ENCODE assay signal across 9 cellular contexts in the genomic region with DNA sequence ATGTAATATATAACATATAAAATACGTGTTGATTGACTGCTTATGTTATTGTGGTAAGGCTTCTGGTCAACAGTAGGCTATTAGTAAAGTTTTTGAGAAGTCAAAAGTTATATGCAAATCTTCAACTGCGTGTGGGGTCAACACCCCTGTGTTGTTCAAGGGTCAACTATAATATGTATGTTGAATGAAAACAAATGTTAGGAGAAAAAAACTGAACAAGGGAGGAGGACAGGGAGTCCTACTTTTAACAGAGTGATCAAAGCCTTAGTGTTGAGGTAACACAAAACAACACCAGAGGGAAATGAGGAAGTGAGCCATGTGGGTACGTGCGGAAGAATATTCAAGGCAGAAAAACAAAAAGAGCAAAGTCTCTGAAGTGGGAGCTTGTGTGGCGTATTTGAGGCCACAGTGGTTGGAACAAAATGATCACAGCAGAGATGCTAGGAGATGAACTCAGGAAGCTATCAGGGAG.
DNase-seq lines count a peak whose midpoint lies in the region; ATAC-seq, FAIRE-seq and TF ChIP-seq lines count a peak whose summit lies in the region.
"Had no signal": no experiment of that assay in that cellular context is flagged by ENCODE, and none has a peak within 500 bp of the region (broad histone marks: within the 10 kb centered on the region; RNA-seq: fewer than 3 reads in every experiment).

No MANE protein-coding gene starts in this region.

- TF ChIP-seq EP300 in gastroesophageal sphincter (IDR thresholded peaks at IDR 0.05) = no peak

- peaks cover 35% of the 10 kb centered on the region for H3K4me1 Mint-ChIP-seq in activated naive CD4-positive, alpha-beta T cell treated with anti-CD3 and anti-CD28 coated beads, Interleukin-2, amount 10 ng/mL, durations not matched to agents 7 days and 5 days

- no peaks in the 10 kb centered on the region for H3K4me1 ChIP-seq in gastroesophageal sphincter

- H3K27me3 Mint-ChIP-seq in activated naive CD4-positive, alpha-beta T cell treated with anti-CD3 and anti-CD28 coated beads, Interleukin-2, amount 10 ng/mL, durations not matched to agents 7 days and 5 days = no peaks in the 10 kb centered on the region

- H3K9me3 Mint-ChIP-seq in activated naive CD4-positive, alpha-beta T cell treated with anti-CD3 and anti-CD28 coated beads, Interleukin-2, amount 10 ng/mL, durations not matched to agents 7 days and 5 days = peaks cover 12% of the 10 kb centered on the region

- 79 to 90% methylated on average over 5 of the region's 5 CpGs for WGBS in gastroesophageal sphincter (ENCODE audit: low coverage in 1 of 2), 2 donors

- H3K27me3 ChIP-seq in gastroesophageal sphincter = no peaks in the 10 kb centered on the region

- peak; percentile 30 for DNase-seq in GM18507 (ENCODE audit: extremely low spot score, insufficient read length, low read depth)
- peak; percentile 78 for DNase-seq in SIG-M5 (lab: John Stamatoyannopoulos, UW)
- peak; percentile 80 for DNase-seq in activated naive CD4-positive, alpha-beta T cell treated with anti-CD3 and anti-CD28 coated beads, Interleukin-2, amount 10 ng/mL, durations not matched to agents 7 days and 5 days
- DNase-seq in stimulated activated CD4-positive, alpha-beta T cell treated with anti-CD3 and anti-CD28 coated beads, TNF-alpha, amount 100 ng/mL, for 4 hours (ENCODE audit: low read depth in 3 of 3) = peak in 2 of 3 experiments; percentile 21 to 28
- no peak for DNase-seq in NCI-H226
- DNase-seq in SW 1271 (lab: John Stamatoyannopoulos, UW) = no peak

- H3K9me3 ChIP-seq in gastroesophageal sphincter = peaks cover 0 to 7% (median 0%) of the 10 kb centered on the region in 3 donors

- ATAC-seq in HG02852 (IDR thresholded peaks at IDR 0.05; ENCODE audit: unreplicated experiment) (peak; percentile 88), gastroesophageal sphincter (no peak)
- ATAC-seq: HCT116 had no signal

- FAIRE-seq in GM18507 (lab: Jason Lieb, UNC) = peak; percentile 93

- H3K4me3 Mint-ChIP-seq in activated naive CD4-positive, alpha-beta T cell treated with anti-CD3 and anti-CD28 coated beads, Interleukin-2, amount 10 ng/mL, durations not matched to agents 7 days and 5 days = peak overlapping the region; percentile 49

- TF ChIP-seq POLR2A in gastroesophageal sphincter (IDR thresholded peaks at IDR 0.05) = no peak

- TF ChIP-seq CTCF in gastroesophageal sphincter (IDR thresholded peaks at IDR 0.05) = no peak

- H3K4me3 ChIP-seq in gastroesophageal sphincter = no peak overlapping the region

- peak overlapping the region in 1 of 4 donors; percentile 21 for H3K27ac ChIP-seq in gastroesophageal sphincter

- peaks cover 14% of the 10 kb centered on the region for H3K36me3 Mint-ChIP-seq in activated naive CD4-positive, alpha-beta T cell treated with anti-CD3 and anti-CD28 coated beads, Interleukin-2, amount 10 ng/mL, durations not matched to agents 7 days and 5 days

- peak overlapping the region; percentile 89 for H3K27ac Mint-ChIP-seq in activated naive CD4-positive, alpha-beta T cell treated with anti-CD3 and anti-CD28 coated beads, Interleukin-2, amount 10 ng/mL, durations not matched to agents 7 days and 5 days

- no peaks in the 10 kb centered on the region for H3K36me3 ChIP-seq in gastroesophageal sphincter

- CTCF ChIA-PET in activated naive CD4-positive, alpha-beta T cell treated with anti-CD3 and anti-CD28 coated beads, Interleukin-2, amount 10 ng/mL, durations not matched to agents 7 days and 5 days (lab: Charles Lee) = interaction anchor here (1.0 to 2.2 kb wide), 3 partner anchors 49 to 89 kb away, joined by 3 to 11 read pairs (median 5); no protein-coding TSS in a partner anchor

Comparison
In these comparisons a context has a peak if more than half of its experiments do, and no peak if none do; other contexts are left out.
1. DNase-seq: peak in GM18507 (single experiment), SIG-M5 (single experiment), activated naive CD4-positive, alpha-beta T cell treated with anti-CD3 and anti-CD28 coated beads, Interleukin-2, amount 10 ng/mL, durations not matched to agents 7 days and 5 days (single experiment) and stimulated activated CD4-positive, alpha-beta T cell treated with anti-CD3 and anti-CD28 coated beads, TNF-alpha, amount 100 ng/mL, for 4 hours (2 of 3); none in NCI-H226 (single experiment) and SW 1271 (0 of 2).